In genomic region chr22:47400701-47401591, GRCh38 we compare ENCODE assay signal across 27 cellular contexts.
"Had no signal": no experiment of that assay in that cellular context is flagged by ENCODE, and none has a peak within 500 bp of the region (broad histone marks: within the 10 kb centered on the region; RNA-seq: fewer than 3 reads in every experiment).

No MANE protein-coding gene starts in this region.

- H3K27ac ChIP-seq: brain microvascular endothelial cell, cardiac muscle cell, SK-N-MC, VCaP had no signal

- H3K9me3 Mint-ChIP-seq: activated CD4-positive, alpha-beta memory T cell treated with anti-CD3 and anti-CD28 coated beads for 36 hours; activated CD4-positive, alpha-beta T cell treated with anti-CD3 and anti-CD28 coated beads, Interleukin-2, amount 10 ng/mL, durations not matched to agents 7 days and 5 days; activated T-helper 17 cell treated with anti-CD3 and anti-CD28 coated beads, Interleukin-2, amount 50 U/mL, for 72 hours; T-cell had no signal

- H3K4me3 ChIP-seq: cardiac muscle cell, MG63 had no signal

- DNase-seq: activated CD4-positive, alpha-beta memory T cell treated with anti-CD3 and anti-CD28 coated beads for 36 hours; activated CD4-positive, alpha-beta T cell treated with anti-CD3 and anti-CD28 coated beads, Interleukin-2, amount 10 ng/mL, durations not matched to agents 7 days and 5 days; activated CD4-positive, CD25-positive, alpha-beta regulatory T cell; activated CD8-positive, alpha-beta memory T cell treated with anti-CD3 and anti-CD28 coated beads for 24 hours; activated naive CD4-positive, alpha-beta T cell treated with anti-CD3 and anti-CD28 coated beads, Interleukin-2, amount 50 U/mL, for 16 hours; activated T-cell treated with anti-CD3 and anti-CD28 coated beads, Interleukin-2, amount 50 U/mL, for 48 hours; amniotic stem cell; brain microvascular endothelial cell; MG63; MV-4-11; NCI-H1092 treated with DMSO at 0.1 percent for 48 hours; NCI-H1436 treated with DMSO at 0.1 percent for 48 hours; NCI-H187 treated with DMSO at 0.1 percent for 48 hours; NCI-H2107; NCI-H345; NCI-H510A; NCI-H526 treated with DMSO at 0.1 percent for 48 hours; NCI-H82; T-cell; T-helper 2 cell; T1000 had no signal

- H3K27ac Mint-ChIP-seq: activated CD4-positive, alpha-beta memory T cell treated with anti-CD3 and anti-CD28 coated beads for 36 hours; activated CD4-positive, alpha-beta T cell treated with anti-CD3 and anti-CD28 coated beads, Interleukin-2, amount 10 ng/mL, durations not matched to agents 7 days and 5 days; activated T-helper 17 cell treated with anti-CD3 and anti-CD28 coated beads, Interleukin-2, amount 50 U/mL, for 72 hours; T-cell had no signal

- H3K36me3 Mint-ChIP-seq: activated CD4-positive, alpha-beta memory T cell treated with anti-CD3 and anti-CD28 coated beads for 36 hours; T-cell had no signal

- H3K27me3 Mint-ChIP-seq: activated CD4-positive, alpha-beta memory T cell treated with anti-CD3 and anti-CD28 coated beads for 36 hours; activated CD4-positive, alpha-beta T cell treated with anti-CD3 and anti-CD28 coated beads, Interleukin-2, amount 10 ng/mL, durations not matched to agents 7 days and 5 days had no signal

- H3K4me3 Mint-ChIP-seq: activated CD4-positive, alpha-beta memory T cell treated with anti-CD3 and anti-CD28 coated beads for 36 hours; activated CD4-positive, alpha-beta T cell treated with anti-CD3 and anti-CD28 coated beads, Interleukin-2, amount 10 ng/mL, durations not matched to agents 7 days and 5 days; activated T-helper 17 cell treated with anti-CD3 and anti-CD28 coated beads, Interleukin-2, amount 50 U/mL, for 72 hours; T-cell had no signal

- H3K4me1 Mint-ChIP-seq: activated CD4-positive, alpha-beta T cell treated with anti-CD3 and anti-CD28 coated beads, Interleukin-2, amount 10 ng/mL, durations not matched to agents 7 days and 5 days; activated T-helper 17 cell treated with anti-CD3 and anti-CD28 coated beads, Interleukin-2, amount 50 U/mL, for 72 hours had no signal

- ATAC-seq: activated T-helper 17 cell treated with anti-CD3 and anti-CD28 coated beads, Interleukin-2, amount 50 U/mL, for 72 hours; Right ventricle myocardium inferior; T-cell had no signal

- FAIRE-seq: TTC549 had no signal

- H3K36me3 ChIP-seq: brain microvascular endothelial cell, cardiac muscle cell, MG63 had no signal

- H3K9me3 ChIP-seq: MG63 had no signal

- H3K27me3 ChIP-seq: brain microvascular endothelial cell, cardiac muscle cell, MG63 had no signal
